In the genomic region with DNA sequence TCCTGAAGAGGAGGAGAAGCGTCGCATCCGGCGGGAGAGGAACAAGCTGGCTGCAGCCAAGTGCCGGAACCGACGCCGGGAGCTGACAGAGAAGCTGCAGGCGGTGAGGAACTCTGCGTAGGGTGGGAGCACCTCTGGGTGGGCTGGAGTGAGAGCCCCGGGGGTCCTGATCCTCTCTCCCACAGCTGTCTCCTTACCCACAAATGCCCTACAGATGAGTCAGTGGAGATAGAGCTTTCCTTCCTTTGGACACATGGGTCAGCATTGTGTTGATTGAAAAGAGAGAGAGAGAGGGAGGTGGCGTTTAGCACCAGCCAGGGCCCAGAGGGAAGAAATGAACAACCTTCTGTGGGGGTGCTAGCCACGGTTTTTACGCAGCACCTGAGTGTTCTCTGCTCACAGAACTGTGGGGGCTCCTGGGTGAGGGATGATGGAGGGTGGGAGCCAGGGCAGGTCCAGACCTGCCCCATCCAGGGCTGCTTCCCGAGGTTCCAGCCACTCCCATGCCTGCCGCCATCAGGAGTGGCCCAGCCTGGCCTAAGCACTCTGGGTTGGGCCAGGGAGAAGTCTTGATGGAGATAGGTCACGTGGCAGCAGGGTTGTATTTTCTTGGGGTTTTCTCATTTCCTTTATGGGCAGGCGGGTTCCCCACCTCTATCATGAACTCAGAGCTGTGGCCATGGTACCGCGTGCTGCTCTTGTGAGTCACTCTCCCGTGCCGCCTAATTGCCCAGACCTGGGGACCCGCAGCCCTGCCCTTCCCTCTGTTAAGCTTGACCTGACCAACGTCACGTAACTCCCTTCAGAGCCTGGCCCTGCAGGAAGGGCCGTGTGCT, we compare ENCODE assay signal across 9 cellular contexts. TPM values are rescaled to one million over a fixed set of nuclear protein-coding genes. Genes with fewer than 3 reads are reported as not detected.
A peak's percentile ranks its signal among the peaks of the same experiment; 100 is the strongest.
DNase-seq lines count a peak whose midpoint lies in the region; ATAC-seq and TF ChIP-seq lines count a peak whose summit lies in the region.
"Had no signal": no experiment of that assay in that cellular context is flagged by ENCODE, and none has a peak within 500 bp of the region (broad histone marks: within the 10 kb centered on the region; RNA-seq: fewer than 3 reads in every experiment).

No MANE protein-coding gene starts in this region.

- H3K36me3 Mint-ChIP-seq in progenitor cell of endocrine pancreas (ENCODE audit: insufficient read depth): peaks cover 14% of the 10 kb centered on the region
- H3K36me3 Mint-ChIP-seq: naive B cell had no signal

- H3K4me1 ChIP-seq in right cardiac atrium (ENCODE audit: control insufficient read depth, insufficient read depth, low read length): peaks cover 7% of the 10 kb centered on the region

- TF ChIP-seq CTCF in progenitor cell of endocrine pancreas (IDR thresholded peaks at IDR 0.05; ENCODE audit: unreplicated experiment): no peak

- H3K9me3 Mint-ChIP-seq in progenitor cell of endocrine pancreas (ENCODE audit: low read depth): no peaks in the 10 kb centered on the region
- H3K9me3 Mint-ChIP-seq: naive B cell had no signal

- H3K27ac Mint-ChIP-seq in progenitor cell of endocrine pancreas: no peak overlapping the region

- peak; percentile 66 for DNase-seq in LoVo (ENCODE audit: low spot score)
- DNase-seq in activated T-cell treated with anti-CD3 and anti-CD28 coated beads for 4 hours: peak; percentile 56
- DNase-seq in right cardiac atrium: peak in 2 of 3 donors; percentile 47 to 74
- peak; percentile 72 to 78 for DNase-seq in stimulated activated CD8-positive, alpha-beta memory T cell treated with anti-CD3 and anti-CD28 coated beads, Interleukin-15, amount 100 ng/mL, for 48 hours (ENCODE audit: low read depth in 2 of 2)
- DNase-seq in progenitor cell of endocrine pancreas (ENCODE audit: low spot score, unreplicated experiment): no peak
- DNase-seq in SIG-M5 treated with dmso at 0.1 percent for 504 hours (lab: John Stamatoyannopoulos, UW; ENCODE audit: unreplicated experiment): no peak
- DNase-seq in NCI-H1436 treated with DMSO at 0.1 percent for 48 hours (lab: John Stamatoyannopoulos, UW): no peak
- no peak for DNase-seq in cerebellar cortex (ENCODE audit: low spot score)
- DNase-seq: naive B cell had no signal

- H3K27me3 Mint-ChIP-seq in progenitor cell of endocrine pancreas: no peaks in the 10 kb centered on the region

- intact Hi-C loops in right cardiac atrium (cut with DNase I): no loop called here

- no peaks in the 10 kb centered on the region for H3K9me3 ChIP-seq in right cardiac atrium (ENCODE audit: control insufficient read depth, low read length)

- H3K27me3 ChIP-seq in right cardiac atrium (ENCODE audit: control insufficient read depth, insufficient read depth): no peaks in the 10 kb centered on the region

- 78% methylated on average over 26 of the region's 26 CpGs for WGBS in right cardiac atrium

- no peak overlapping the region for H3K4me3 Mint-ChIP-seq in progenitor cell of endocrine pancreas (ENCODE audit: low read depth)
- H3K4me3 Mint-ChIP-seq: naive B cell had no signal

- no peaks in the 10 kb centered on the region for H3K4me1 Mint-ChIP-seq in progenitor cell of endocrine pancreas (ENCODE audit: low read depth)

- ATAC-seq in right cardiac atrium: peak; percentile 1 to 19

- H3K4me3 ChIP-seq in right cardiac atrium (ENCODE audit: low read length): no peak overlapping the region

- H3K27ac ChIP-seq in right cardiac atrium (ENCODE audit: low read length): no peak overlapping the region

RNA-seq across cellular contexts. Expression of a gene that starts 16.3 kb away (rescaled TPM):
- total RNA-seq in right cardiac atrium (100 to 1,000 TPM in 1 of 4 donors, 10 to 100 TPM in 3; 38.9 to 128 (median 56.6) TPM), progenitor cell of endocrine pancreas (38.4 and 42.5 TPM in 2 replicates)
- 46.4 TPM for polyA plus RNA-seq in right cardiac atrium

Comparison
In these comparisons a context has a peak if more than half of its experiments do, and no peak if none do; other contexts are left out.
1. DNase-seq: peak in LoVo (single experiment), activated T-cell treated with anti-CD3 and anti-CD28 coated beads for 4 hours (single experiment), right cardiac atrium (2 of 3) and stimulated activated CD8-positive, alpha-beta memory T cell treated with anti-CD3 and anti-CD28 coated beads, Interleukin-15, amount 100 ng/mL, for 48 hours (2 of 2); none in progenitor cell of endocrine pancreas (single experiment), SIG-M5 treated with dmso at 0.1 percent for 504 hours (single experiment), NCI-H1436 treated with DMSO at 0.1 percent for 48 hours (single experiment) and cerebellar cortex (single experiment).